Comparison of ENCODE assay signal across 1 cellular context in the genomic region with DNA sequence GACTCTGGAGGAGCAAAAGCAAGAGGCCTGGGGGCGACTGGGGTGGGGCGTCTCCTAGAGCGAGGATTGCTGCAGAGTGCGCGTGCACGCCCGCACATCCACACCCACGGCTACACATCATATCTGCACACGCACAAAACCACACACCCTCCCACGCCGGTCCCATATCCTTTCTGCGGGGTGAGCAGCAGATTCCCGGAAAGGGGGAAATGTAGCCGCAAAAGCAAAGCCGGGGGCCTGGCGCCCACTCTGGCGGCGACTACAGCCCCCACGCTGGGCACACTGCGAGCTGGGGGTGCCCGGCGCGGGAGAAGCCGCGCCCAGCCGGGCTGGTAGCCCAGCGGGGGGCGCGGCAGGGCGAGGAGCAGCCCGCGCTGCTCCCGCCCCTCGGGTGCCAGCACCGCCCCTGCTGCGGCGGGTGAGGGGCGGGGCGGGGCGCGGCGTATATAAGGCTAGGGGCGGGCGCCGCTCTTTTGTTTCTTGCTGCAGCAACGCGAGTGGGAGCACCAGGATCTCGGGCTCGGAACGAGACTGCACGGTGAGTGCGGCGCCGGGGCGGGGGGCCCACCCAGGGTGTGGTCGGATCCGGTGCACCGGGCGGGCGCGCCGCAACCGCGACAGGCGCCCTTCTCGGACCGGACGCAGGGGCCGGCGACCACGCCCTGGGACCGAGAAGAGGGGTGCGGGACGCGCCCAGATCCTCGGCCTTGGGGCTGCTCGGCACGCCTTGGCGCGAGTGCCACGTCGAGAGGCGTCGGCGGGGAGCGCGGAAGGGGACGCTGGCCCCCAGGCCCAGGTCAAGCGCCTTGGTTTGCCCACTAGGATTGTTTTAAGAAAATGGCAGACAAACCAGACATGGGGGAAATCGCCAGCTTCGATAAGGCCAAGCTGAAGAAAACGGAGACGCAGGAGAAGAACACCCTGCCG.
TF ChIP-seq lines count a peak whose summit lies in the region.

TMSB10 (plus strand) TSS at position 476 of the 927 bp plus-strand sequence.

TF ChIP-seq in GM23338, 12 proteins besides CTCF, POLR2A, EP300 and RAD21:
- TF ChIP-seq ZNF462 (CRISPR knock-in tag; IDR thresholded peaks at IDR 0.05) (no peak), ZNF331 (CRISPR knock-in tag; IDR thresholded peaks at IDR 0.05; ENCODE audit: low read depth) (no peak), POLR2AphosphoS5 (IDR thresholded peaks at IDR 0.05; ENCODE audit: low read depth) (peak; percentile 96), STAT1 (IDR thresholded peaks at IDR 0.05; ENCODE audit: unreplicated experiment) (no peak), NANOG (IDR thresholded peaks at IDR 0.05; ENCODE audit: borderline replicate concordance) (no peak), EZH2 (IDR thresholded peaks at IDR 0.05; ENCODE audit: low read depth, unreplicated experiment) (no peak), ZNF114 (CRISPR knock-in tag; IDR thresholded peaks at IDR 0.05) (no peak)
- TF ChIP-seq, protein P1, sequence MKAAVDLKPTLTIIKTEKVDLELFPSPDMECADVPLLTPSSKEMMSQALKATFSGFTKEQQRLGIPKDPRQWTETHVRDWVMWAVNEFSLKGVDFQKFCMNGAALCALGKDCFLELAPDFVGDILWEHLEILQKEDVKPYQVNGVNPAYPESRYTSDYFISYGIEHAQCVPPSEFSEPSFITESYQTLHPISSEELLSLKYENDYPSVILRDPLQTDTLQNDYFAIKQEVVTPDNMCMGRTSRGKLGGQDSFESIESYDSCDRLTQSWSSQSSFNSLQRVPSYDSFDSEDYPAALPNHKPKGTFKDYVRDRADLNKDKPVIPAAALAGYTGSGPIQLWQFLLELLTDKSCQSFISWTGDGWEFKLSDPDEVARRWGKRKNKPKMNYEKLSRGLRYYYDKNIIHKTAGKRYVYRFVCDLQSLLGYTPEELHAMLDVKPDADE (IDR thresholded peaks at IDR 0.05), result no peak
